21 cellular contexts compared by ENCODE assay signal in genomic region chr2:218305383-218305782, GRCh38. TPM values are rescaled to one million over a fixed set of nuclear protein-coding genes. Genes with fewer than 3 reads are reported as not detected.
DNase-seq lines count a peak whose midpoint lies in the region; ATAC-seq, FAIRE-seq and TF ChIP-seq lines count a peak whose summit lies in the region.
"Had no signal": no experiment of that assay in that cellular context is flagged by ENCODE, and none has a peak within 500 bp of the region (broad histone marks: within the 10 kb centered on the region; RNA-seq: fewer than 3 reads in every experiment).

No MANE protein-coding gene starts in this region.

- no TSS peak for BruUV-seq in HepG2 (replicated peaks; lab: Mats Ljungman, UMichigan)

- H3K36me3 Mint-ChIP-seq in neural progenitor cell, result no peaks in the 10 kb centered on the region
- H3K36me3 Mint-ChIP-seq: CD8-positive, alpha-beta T cell had no signal

- no peaks in the 10 kb centered on the region for H3K79me2 ChIP-seq in HepG2 (ENCODE audit: insufficient read depth, low read length)
- H3K79me2 ChIP-seq in Karpas-422 (ENCODE audit: low read length), result no peaks in the 10 kb centered on the region
- no peaks in the 10 kb centered on the region for H3K79me2 ChIP-seq in neural progenitor cell (ENCODE audit: low read depth)

- H3K4me1 Mint-ChIP-seq in neural progenitor cell, result peaks cover 3% of the 10 kb centered on the region

- H3K4me1 ChIP-seq in HepG2 (ENCODE audit: insufficient read depth, low read length) (peaks cover 55% of the 10 kb centered on the region), right lobe of liver (peaks cover 0 to 20% (median 10%) of the 10 kb centered on the region in 4 donors), Karpas-422 (ENCODE audit: low read length) (peaks cover 29% of the 10 kb centered on the region), neural progenitor cell (no peaks in the 10 kb centered on the region)

- H3K9me3 ChIP-seq in HepG2 (ENCODE audit: low read length) (no peaks in the 10 kb centered on the region), right lobe of liver (no peaks in the 10 kb centered on the region), Karpas-422 (ENCODE audit: low read length) (no peaks in the 10 kb centered on the region), neural progenitor cell (ENCODE audit: low read depth) (no peaks in the 10 kb centered on the region)
- H3K9me3 ChIP-seq: Caco-2 had no signal

- no peak overlapping the region for H3K27ac ChIP-seq in HepG2 (ENCODE audit: extremely low read length, insufficient read depth, low read length)
- H3K27ac ChIP-seq in right lobe of liver, result peak overlapping the region in 1 of 3 donors; percentile 37
- H3K27ac ChIP-seq in Karpas-422 (ENCODE audit: low read length), result peak overlapping the region; percentile 78; the same call in 1 of the 2 replicates
- H3K27ac ChIP-seq in neural progenitor cell, result no peak overlapping the region
- H3K27ac ChIP-seq: GM23248 had no signal

- H2AFZ ChIP-seq in HepG2 (ENCODE audit: low read length), result no peak overlapping the region
- no peak overlapping the region for H2AFZ ChIP-seq in Karpas-422 (ENCODE audit: low read length)
- no peak overlapping the region for H2AFZ ChIP-seq in neural progenitor cell (replicated peaks)
- H2AFZ ChIP-seq: GM23248 had no signal

- POLR2A ChIA-PET in HepG2 (lab: Yijun Ruan, JAX), result no interaction called here

- ATAC-seq in HepG2, result no peak
- no peak for ATAC-seq in right lobe of liver
- no peak for ATAC-seq in HG02840 (IDR thresholded peaks at IDR 0.05; ENCODE audit: low FRiP score, unreplicated experiment)
- ATAC-seq: CD8-positive, alpha-beta T cell had no signal

- no peak for DNase-seq in HepG2 (ENCODE audit: low spot score)
- no peak for DNase-seq in right lobe of liver
- DNase-seq in Karpas-422, result no peak
- no peak for DNase-seq in neural progenitor cell (ENCODE audit: low spot score)
- no peak for DNase-seq in kidney glomerular epithelial cell (lab: John Stamatoyannopoulos, UW)
- DNase-seq: C1 segment of cervical spinal cord; Caco-2; CD8-positive, alpha-beta T cell; DMS153; DND-41; GM23248; H7; HCEC 1CT had no signal

- TF ChIP-seq RAD21 in HepG2 (CRISPR knock-in tag; IDR thresholded peaks at IDR 0.05), result no peak

- H3K36me3 ChIP-seq in HepG2 (replicated peaks in 1 of 2; ENCODE audit: control insufficient read depth in 1 of 2, insufficient read depth in 2 of 2, low read length in 2 of 2) (no peaks in the 10 kb centered on the region), right lobe of liver (no peaks in the 10 kb centered on the region), Karpas-422 (ENCODE audit: insufficient read depth, low read length) (no peaks in the 10 kb centered on the region), neural progenitor cell (no peaks in the 10 kb centered on the region)

- in situ Hi-C loops in HepG2 (cut with HindIII; ENCODE audit: extremely low pct_ligation_motif_present, low pct_unique_long_range_greater_than_20kb), result no loop called here

- H3K9ac ChIP-seq in HepG2 (ENCODE audit: insufficient read depth, low read depth, low read length) (no peak overlapping the region), Karpas-422 (ENCODE audit: low read length) (peak overlapping the region; percentile 42; the same call in 1 of the 2 replicates), neural progenitor cell (no peak overlapping the region)
- H3K9ac ChIP-seq: GM23248 had no signal

- H4K20me1 ChIP-seq in HepG2 (ENCODE audit: insufficient read depth, low read length) (no peaks in the 10 kb centered on the region), Karpas-422 (ENCODE audit: insufficient read depth, low read depth, low read length) (no peaks in the 10 kb centered on the region), neural progenitor cell (ENCODE audit: low read depth) (no peaks in the 10 kb centered on the region)

- intact Hi-C loops in HepG2 (cut with micrococcal nuclease; ENCODE audit: unreplicated experiment), result no loop called here
- intact Hi-C loops in right lobe of liver (cut with DNase I), result loop anchor here (10.0 kb wide), 2 partner anchors 49 to 89 kb away; partner anchors contain the start of genes CATIP (in 1 of the 2) and CTDSP1 (in 1 of the 2)

- no peaks in the 10 kb centered on the region for H3K9me2 ChIP-seq in Karpas-422 (replicated peaks; ENCODE audit: insufficient read depth, low read length)

- H3K9me3 Mint-ChIP-seq in neural progenitor cell, result no peaks in the 10 kb centered on the region
- H3K9me3 Mint-ChIP-seq: CD8-positive, alpha-beta T cell had no signal

- CTCF ChIA-PET in HepG2 (lab: Yijun Ruan, JAX; ENCODE audit: low intra/inter-chr PET ratio, low total read pairs), result interaction anchor here (1.7 kb wide), 1 partner anchor 51 kb away, joined by 4 read pairs; the partner anchor contains the start of gene CATIP

- H3K4me2 ChIP-seq in HepG2 (ENCODE audit: low read depth, low read length), result no peak overlapping the region
- peak overlapping the region; percentile 81 for H3K4me2 ChIP-seq in Karpas-422 (ENCODE audit: low read depth, low read length, poor library complexity, severe bottlenecking)
- H3K4me2 ChIP-seq in neural progenitor cell, result no peak overlapping the region

- TF ChIP-seq POLR2A in HepG2 (IDR thresholded peaks at IDR 0.05; ENCODE audit: insufficient read depth in 1 of 2, low read depth in 2 of 2, low read length in 2 of 2), result no peak
- no peak for TF ChIP-seq POLR2A in right lobe of liver (IDR thresholded peaks at IDR 0.05)

- WGBS in HepG2 (ENCODE audit: low lambda C conversion rate), result 51% methylated on average over 5 of the region's 5 CpGs
- WGBS in right lobe of liver (ENCODE audit: insufficient coverage, low coverage, low lambda C conversion rate, missing lambda C conversion rate), result 67% methylated on average over 5 of the region's 5 CpGs

- H3F3A ChIP-seq in neural progenitor cell (ENCODE audit: low read depth), result no peaks in the 10 kb centered on the region

- TF ChIP-seq EP300 in HepG2 (IDR thresholded peaks at IDR 0.05; ENCODE audit: low read depth in 2 of 2, low read length in 2 of 2) (no peak), HepG2 (CRISPR knock-in tag; IDR thresholded peaks at IDR 0.05; ENCODE audit: borderline replicate concordance) (no peak)

- peak overlapping the region; percentile 55 for H3K27ac Mint-ChIP-seq in neural progenitor cell
- H3K27ac Mint-ChIP-seq: CD8-positive, alpha-beta T cell had no signal

- FAIRE-seq in HepG2 (lab: Jason Lieb, UNC), result no peak
- FAIRE-seq: G401.6, GM12892, GM19239, H1 had no signal

- no peak for TF ChIP-seq CTCF in HepG2 (CRISPR knock-in tag; IDR thresholded peaks at IDR 0.05)
- no peak for TF ChIP-seq CTCF in right lobe of liver (IDR thresholded peaks at IDR 0.05)
- no peak for TF ChIP-seq CTCF in neural progenitor cell (IDR thresholded peaks at IDR 0.05)

- H3K4me3 Mint-ChIP-seq in neural progenitor cell, result no peak overlapping the region
- H3K4me3 Mint-ChIP-seq: CD8-positive, alpha-beta T cell had no signal

- H3K27me3 ChIP-seq in HepG2 (ENCODE audit: control insufficient read depth in 1 of 2, insufficient read depth in 2 of 2, low read length in 2 of 2) (0 out of 5 replicates have a peak, but pooled peaks cover 0 to 3% of the 10 kb centered on the region in 2 experiments), right lobe of liver (no peaks in the 10 kb centered on the region), Karpas-422 (ENCODE audit: low read length) (no peaks in the 10 kb centered on the region), neural progenitor cell (no peaks in the 10 kb centered on the region)

- H3K4me3 ChIP-seq in HepG2 (replicated peaks in 1 of 3; ENCODE audit: insufficient read depth in 1 of 3, low read depth in 2 of 3, low read length in 3 of 3) (no peak overlapping the region), right lobe of liver (no peak overlapping the region), Karpas-422 (ENCODE audit: low read length) (peak overlapping the region; percentile 55), neural progenitor cell (no peak overlapping the region)
- H3K4me3 ChIP-seq: GM23248 had no signal

- H3K27me3 Mint-ChIP-seq in neural progenitor cell (ENCODE audit: insufficient read depth, low read depth), result peaks cover 15% of the 10 kb centered on the region

RNA-seq across cellular contexts. Expression of gene TMBIM1, which starts 13.1 kb away (rescaled TPM):
- total RNA-seq in HepG2 (2016; rRNA removed; fragmentation: Illumina TruSeq; extraction: Trizol), result 69.7 and 139 TPM in 2 replicates
- total RNA-seq in HepG2 (2016; cell fraction: cytosol; rRNA removed; fragmentation: Illumina TruSeq; extraction: Trizol; ENCODE audit: low read depth), result 37.2 and 38.6 TPM in 2 replicates
- 57.8 and 142 TPM in 2 replicates for total RNA-seq in HepG2 (2016; cell fraction: insoluble cytoplasmic fraction; rRNA removed; fragmentation: Illumina TruSeq; extraction: Trizol)
- total RNA-seq in HepG2 (2016; cell fraction: membrane; rRNA removed; fragmentation: Illumina TruSeq; extraction: Trizol), result 88.3 and 90.4 TPM in 2 replicates
- 108 and 128 TPM in 2 replicates for total RNA-seq in HepG2 (2016; cell fraction: nucleus; rRNA removed; fragmentation: Illumina TruSeq; extraction: Trizol)
- 127 and 181 TPM in 2 replicates for polyA plus RNA-seq in HepG2 (2011; rRNA removed)
- 146 and 187 TPM in 2 replicates for polyA plus RNA-seq in HepG2 (2011; cell fraction: cytosol; rRNA removed)
- 207 and 243 TPM in 2 replicates for polyA plus RNA-seq in HepG2 (2011; cell fraction: nucleus; rRNA removed)
- 254 and 390 TPM in 2 replicates for polyA plus RNA-seq in HepG2 (2012)
- 33.9 and 35.7 TPM in 2 replicates for polyA plus RNA-seq in HepG2 (2016; cell fraction: cytosol; fragmentation: Illumina TruSeq; extraction: Trizol; ENCODE audit: low read depth)
- polyA plus RNA-seq in HepG2 (2016; cell fraction: insoluble cytoplasmic fraction; fragmentation: Illumina TruSeq; extraction: Trizol; ENCODE audit: low read depth), result 56.2 and 61.3 TPM in 2 replicates
- polyA plus RNA-seq in HepG2 (2016; cell fraction: membrane; fragmentation: Illumina TruSeq; extraction: Trizol; ENCODE audit: low read depth), result 62.1 and 66.4 TPM in 2 replicates
- polyA plus RNA-seq in HepG2 (2016; cell fraction: nucleus; fragmentation: Illumina TruSeq; extraction: Trizol; ENCODE audit: insufficient read depth, low read depth), result 152 and 156 TPM in 2 replicates
- 19.4 and 315 TPM in 2 replicates for polyA minus RNA-seq in HepG2 (2011; rRNA and poly(A)+ RNA removed; ENCODE audit: low replicate concordance)
- polyA minus RNA-seq in HepG2 (2011; cell fraction: cytosol; rRNA and poly(A)+ RNA removed), result 88.2 and 133 TPM in 2 replicates
- polyA minus RNA-seq in HepG2 (2011; cell fraction: nucleus; rRNA and poly(A)+ RNA removed), result 37.2 and 64.6 TPM in 2 replicates
- total RNA-seq in right lobe of liver, result 100 to 1,000 TPM; 101 to 160 (median 126) TPM
- total RNA-seq in Karpas-422 (2014; rRNA removed; shearing (Covaris generic); ENCODE audit: low replicate concordance), result 17.0 and 23.3 TPM in 2 replicates
- total RNA-seq in neural progenitor cell (ENCODE audit: low replicate concordance), result 11.1 and 14.1 TPM in 2 replicates

RNA-seq across cellular contexts. Expression of gene PNKD, which starts 35.1 kb away (rescaled TPM):
- total RNA-seq in HepG2 (2016; rRNA removed; fragmentation: Illumina TruSeq; extraction: Trizol) (50.0 and 55.9 TPM in 2 replicates), right lobe of liver (100 to 1,000 TPM in 4 of 6 experiments, 10 to 100 TPM in 2; 78.5 to 137 (median 115) TPM), neural progenitor cell (ENCODE audit: low replicate concordance) (13.5 and 31.1 TPM in 2 replicates)
- 21.6 and 27.3 TPM in 2 replicates for total RNA-seq in HepG2 (2016; cell fraction: cytosol; rRNA removed; fragmentation: Illumina TruSeq; extraction: Trizol; ENCODE audit: low read depth)
- total RNA-seq in HepG2 (2016; cell fraction: insoluble cytoplasmic fraction; rRNA removed; fragmentation: Illumina TruSeq; extraction: Trizol), result 48.3 and 59.8 TPM in 2 replicates
- 30.6 and 30.7 TPM in 2 replicates for total RNA-seq in HepG2 (2016; cell fraction: membrane; rRNA removed; fragmentation: Illumina TruSeq; extraction: Trizol)
- total RNA-seq in HepG2 (2016; cell fraction: nucleus; rRNA removed; fragmentation: Illumina TruSeq; extraction: Trizol), result 34.2 and 39.5 TPM in 2 replicates
- 78.0 and 80.4 TPM in 2 replicates for polyA plus RNA-seq in HepG2 (2011; rRNA removed)
- polyA plus RNA-seq in HepG2 (2011; cell fraction: cytosol; rRNA removed), result 48.4 and 76.6 TPM in 2 replicates
- polyA plus RNA-seq in HepG2 (2011; cell fraction: nucleus; rRNA removed), result 76.3 and 77.5 TPM in 2 replicates
- polyA plus RNA-seq in HepG2 (2012), result 59.5 and 60.9 TPM in 2 replicates
- polyA plus RNA-seq in HepG2 (2016; cell fraction: cytosol; fragmentation: Illumina TruSeq; extraction: Trizol; ENCODE audit: low read depth), result 24.9 and 29.3 TPM in 2 replicates
- polyA plus RNA-seq in HepG2 (2016; cell fraction: insoluble cytoplasmic fraction; fragmentation: Illumina TruSeq; extraction: Trizol; ENCODE audit: low read depth), result 58.0 and 59.1 TPM in 2 replicates
- 31.6 and 35.4 TPM in 2 replicates for polyA plus RNA-seq in HepG2 (2016; cell fraction: membrane; fragmentation: Illumina TruSeq; extraction: Trizol; ENCODE audit: low read depth)
- polyA plus RNA-seq in HepG2 (2016; cell fraction: nucleus; fragmentation: Illumina TruSeq; extraction: Trizol; ENCODE audit: insufficient read depth, low read depth), result 73.5 and 80.9 TPM in 2 replicates
- 33.3 and 44.2 TPM in 2 replicates for polyA minus RNA-seq in HepG2 (2011; rRNA and poly(A)+ RNA removed; ENCODE audit: low replicate concordance)
- polyA minus RNA-seq in HepG2 (2011; cell fraction: cytosol; rRNA and poly(A)+ RNA removed), result 15.5 and 20.7 TPM in 2 replicates
- polyA minus RNA-seq in HepG2 (2011; cell fraction: nucleus; rRNA and poly(A)+ RNA removed), result 9.7 and 10.9 TPM in 2 replicates
- 26.5 and 60.1 TPM in 2 replicates for total RNA-seq in Karpas-422 (2014; rRNA removed; shearing (Covaris generic); ENCODE audit: low replicate concordance)

RNA-seq across cellular contexts. Expression of gene AAMP, which starts 35.4 kb away (rescaled TPM):
- 186 and 241 TPM in 2 replicates for total RNA-seq in HepG2 (2016; rRNA removed; fragmentation: Illumina TruSeq; extraction: Trizol)
- total RNA-seq in HepG2 (2016; cell fraction: cytosol; rRNA removed; fragmentation: Illumina TruSeq; extraction: Trizol; ENCODE audit: low read depth), result 26.6 and 29.2 TPM in 2 replicates
- 202 and 247 TPM in 2 replicates for total RNA-seq in HepG2 (2016; cell fraction: insoluble cytoplasmic fraction; rRNA removed; fragmentation: Illumina TruSeq; extraction: Trizol)
- total RNA-seq in HepG2 (2016; cell fraction: membrane; rRNA removed; fragmentation: Illumina TruSeq; extraction: Trizol), result 56.8 and 59.3 TPM in 2 replicates
- total RNA-seq in HepG2 (2016; cell fraction: nucleus; rRNA removed; fragmentation: Illumina TruSeq; extraction: Trizol), result 85.4 and 91.7 TPM in 2 replicates
- 110 and 119 TPM in 2 replicates for polyA plus RNA-seq in HepG2 (2011; rRNA removed)
- 138 and 202 TPM in 2 replicates for polyA plus RNA-seq in HepG2 (2011; cell fraction: cytosol; rRNA removed)
- polyA plus RNA-seq in HepG2 (2011; cell fraction: nucleus; rRNA removed), result 161 and 181 TPM in 2 replicates
- 99.2 and 104 TPM in 2 replicates for polyA plus RNA-seq in HepG2 (2012)
- polyA plus RNA-seq in HepG2 (2016; cell fraction: cytosol; fragmentation: Illumina TruSeq; extraction: Trizol; ENCODE audit: low read depth), result 13.9 and 16.0 TPM in 2 replicates
- polyA plus RNA-seq in HepG2 (2016; cell fraction: insoluble cytoplasmic fraction; fragmentation: Illumina TruSeq; extraction: Trizol; ENCODE audit: low read depth), result 224 and 231 TPM in 2 replicates
- 30.9 and 33.2 TPM in 2 replicates for polyA plus RNA-seq in HepG2 (2016; cell fraction: membrane; fragmentation: Illumina TruSeq; extraction: Trizol; ENCODE audit: low read depth)
- 127 and 131 TPM in 2 replicates for polyA plus RNA-seq in HepG2 (2016; cell fraction: nucleus; fragmentation: Illumina TruSeq; extraction: Trizol; ENCODE audit: insufficient read depth, low read depth)
- 41.5 and 143 TPM in 2 replicates for polyA minus RNA-seq in HepG2 (2011; rRNA and poly(A)+ RNA removed; ENCODE audit: low replicate concordance)
- polyA minus RNA-seq in HepG2 (2011; cell fraction: cytosol; rRNA and poly(A)+ RNA removed), result 58.2 and 63.3 TPM in 2 replicates
- 39.9 and 43.6 TPM in 2 replicates for polyA minus RNA-seq in HepG2 (2011; cell fraction: nucleus; rRNA and poly(A)+ RNA removed)
- total RNA-seq in right lobe of liver, result 10 to 100 TPM; 40.0 to 99.5 (median 45.2) TPM
- 77.6 and 204 TPM in 2 replicates for total RNA-seq in Karpas-422 (2014; rRNA removed; shearing (Covaris generic); ENCODE audit: low replicate concordance)
- total RNA-seq in neural progenitor cell (ENCODE audit: low replicate concordance), result 90.4 and 151 TPM in 2 replicates

RNA-seq across cellular contexts. Expression of gene GPBAR1, which starts 44.6 kb away (rescaled TPM):
- total RNA-seq in HepG2 (2016; rRNA removed; fragmentation: Illumina TruSeq; extraction: Trizol), result 0.09 TPM in 1 of 2 replicates, not detected in the other
- total RNA-seq in HepG2 (2016; cell fraction: cytosol; rRNA removed; fragmentation: Illumina TruSeq; extraction: Trizol; ENCODE audit: low read depth), result not detected in 2 replicates
- total RNA-seq in HepG2 (2016; cell fraction: insoluble cytoplasmic fraction; rRNA removed; fragmentation: Illumina TruSeq; extraction: Trizol), result 0.15 TPM in 1 of 2 replicates, not detected in the other
- 0.17 TPM in 1 of 2 replicates, not detected in the other for total RNA-seq in HepG2 (2016; cell fraction: membrane; rRNA removed; fragmentation: Illumina TruSeq; extraction: Trizol)
- total RNA-seq in HepG2 (2016; cell fraction: nucleus; rRNA removed; fragmentation: Illumina TruSeq; extraction: Trizol), result 0.25 and 0.38 TPM in 2 replicates
- 0.05 and 0.09 TPM in 2 replicates for polyA plus RNA-seq in HepG2 (2011; rRNA removed)
- 0.05 and 0.12 TPM in 2 replicates for polyA plus RNA-seq in HepG2 (2011; cell fraction: cytosol; rRNA removed)
- 0.45 and 0.68 TPM in 2 replicates for polyA plus RNA-seq in HepG2 (2011; cell fraction: nucleus; rRNA removed)
- polyA plus RNA-seq in HepG2 (2012), result 0.09 and 0.11 TPM in 2 replicates
- 0.08 and 0.22 TPM in 2 replicates for polyA plus RNA-seq in HepG2 (2016; cell fraction: cytosol; fragmentation: Illumina TruSeq; extraction: Trizol; ENCODE audit: low read depth)
- 0.16 TPM in 1 of 2 replicates, not detected in the other for polyA plus RNA-seq in HepG2 (2016; cell fraction: insoluble cytoplasmic fraction; fragmentation: Illumina TruSeq; extraction: Trizol; ENCODE audit: low read depth)
- 0.22 and 0.27 TPM in 2 replicates for polyA plus RNA-seq in HepG2 (2016; cell fraction: membrane; fragmentation: Illumina TruSeq; extraction: Trizol; ENCODE audit: low read depth)
- not detected in 2 replicates for polyA plus RNA-seq in HepG2 (2016; cell fraction: nucleus; fragmentation: Illumina TruSeq; extraction: Trizol; ENCODE audit: insufficient read depth, low read depth)
- polyA minus RNA-seq in HepG2 (2011; rRNA and poly(A)+ RNA removed; ENCODE audit: low replicate concordance), result 0.12 and 1.2 TPM in 2 replicates
- not detected in 2 replicates for polyA minus RNA-seq in HepG2 (2011; cell fraction: cytosol; rRNA and poly(A)+ RNA removed)
- polyA minus RNA-seq in HepG2 (2011; cell fraction: nucleus; rRNA and poly(A)+ RNA removed), result 1.2 and 1.5 TPM in 2 replicates
- 1 to 10 TPM in 2 of 6 experiments, under 1 TPM in 4; 0.56 to 3.2 (median 0.94) TPM for total RNA-seq in right lobe of liver
- 0.29 and 0.82 TPM in 2 replicates for total RNA-seq in Karpas-422 (2014; rRNA removed; shearing (Covaris generic); ENCODE audit: low replicate concordance)
- 0.09 TPM in 1 of 2 replicates, not detected in the other for total RNA-seq in neural progenitor cell (ENCODE audit: low replicate concordance)
- total RNA-seq: A172, GM23248, H7 had no signal
- polyA plus RNA-seq: BJ, GM23248 had no signal

RNA-seq across cellular contexts. Expression of gene CATIP, which starts 51.3 kb away (rescaled TPM):
- total RNA-seq in HepG2 (2016; rRNA removed; fragmentation: Illumina TruSeq; extraction: Trizol) (0.22 TPM in 1 of 2 replicates, not detected in the other), right lobe of liver (not detected), neural progenitor cell (ENCODE audit: low replicate concordance) (3.1 and 6.2 TPM in 2 replicates)
- total RNA-seq in HepG2 (2016; cell fraction: cytosol; rRNA removed; fragmentation: Illumina TruSeq; extraction: Trizol; ENCODE audit: low read depth), result 0.35 TPM in 1 of 2 replicates, not detected in the other
- 0.15 TPM in 1 of 2 replicates, not detected in the other for total RNA-seq in HepG2 (2016; cell fraction: insoluble cytoplasmic fraction; rRNA removed; fragmentation: Illumina TruSeq; extraction: Trizol)
- total RNA-seq in HepG2 (2016; cell fraction: membrane; rRNA removed; fragmentation: Illumina TruSeq; extraction: Trizol), result 0.38 and 0.49 TPM in 2 replicates
- not detected in 2 replicates for total RNA-seq in HepG2 (2016; cell fraction: nucleus; rRNA removed; fragmentation: Illumina TruSeq; extraction: Trizol)
- 0.07 and 0.09 TPM in 2 replicates for polyA plus RNA-seq in HepG2 (2011; rRNA removed)
- 0.09 and 0.15 TPM in 2 replicates for polyA plus RNA-seq in HepG2 (2011; cell fraction: cytosol; rRNA removed)
- polyA plus RNA-seq in HepG2 (2011; cell fraction: nucleus; rRNA removed), result 0.48 and 0.87 TPM in 2 replicates
- 0.15 TPM in 1 of 2 replicates, not detected in the other for polyA plus RNA-seq in HepG2 (2012)
- not detected in 2 replicates for polyA plus RNA-seq in HepG2 (2016; cell fraction: cytosol; fragmentation: Illumina TruSeq; extraction: Trizol; ENCODE audit: low read depth)
- polyA plus RNA-seq in HepG2 (2016; cell fraction: insoluble cytoplasmic fraction; fragmentation: Illumina TruSeq; extraction: Trizol; ENCODE audit: low read depth), result not detected in 2 replicates
- polyA plus RNA-seq in HepG2 (2016; cell fraction: membrane; fragmentation: Illumina TruSeq; extraction: Trizol; ENCODE audit: low read depth), result not detected in 2 replicates
- polyA plus RNA-seq in HepG2 (2016; cell fraction: nucleus; fragmentation: Illumina TruSeq; extraction: Trizol; ENCODE audit: insufficient read depth, low read depth), result not detected in 2 replicates
- 0.36 TPM in 1 of 2 replicates, not detected in the other for polyA minus RNA-seq in HepG2 (2011; rRNA and poly(A)+ RNA removed; ENCODE audit: low replicate concordance)
- polyA minus RNA-seq in HepG2 (2011; cell fraction: cytosol; rRNA and poly(A)+ RNA removed), result not detected in 2 replicates
- 1.4 TPM in 1 of 2 replicates, not detected in the other for polyA minus RNA-seq in HepG2 (2011; cell fraction: nucleus; rRNA and poly(A)+ RNA removed)
- not detected in 2 replicates for total RNA-seq in Karpas-422 (2014; rRNA removed; shearing (Covaris generic); ENCODE audit: low replicate concordance)
- total RNA-seq: A172; A673; CD8-positive, alpha-beta T cell; GM23248; H1 had no signal
- polyA plus RNA-seq: BJ, GM23248, H1 had no signal
